1 cellular context compared by ENCODE assay signal in genomic region chr12:108284163-108284562, GRCh38.
TF ChIP-seq lines count a peak whose summit lies in the region.

No MANE protein-coding gene starts in this region.

TF ChIP-seq in GM23338, 12 proteins besides CTCF, POLR2A, EP300 and RAD21 (continued from another document):
- TF ChIP-seq ZNF462 (CRISPR knock-in tag; IDR thresholded peaks at IDR 0.05): no peak
- no peak for TF ChIP-seq REST (IDR thresholded peaks at IDR 0.05; ENCODE audit: unreplicated experiment)
- no peak for TF ChIP-seq EZH2 (IDR thresholded peaks at IDR 0.05; ENCODE audit: low read depth, unreplicated experiment)
- TF ChIP-seq POLR2AphosphoS5 (IDR thresholded peaks at IDR 0.05; ENCODE audit: low read depth): no peak
- TF ChIP-seq ZNF331 (CRISPR knock-in tag; IDR thresholded peaks at IDR 0.05; ENCODE audit: low read depth): no peak
